Comparison of ENCODE assay signal across 1 cellular context in genomic region chr2:107595749-107596148, GRCh38.
TF ChIP-seq lines count a peak whose summit lies in the region.

No MANE protein-coding gene starts in this region.

TF ChIP-seq in H1, 55 proteins besides CTCF, POLR2A, EP300 and RAD21:
- no peak for TF ChIP-seq POLR2AphosphoS5 (IDR thresholded peaks at IDR 0.05; ENCODE audit: low read depth, low read length)
- no peak for TF ChIP-seq KDM4A (IDR thresholded peaks at IDR 0.05; ENCODE audit: low read depth, low read length, severe bottlenecking)
- no peak for TF ChIP-seq PHF8 (conservative IDR thresholded peaks at IDR 0.05; ENCODE audit: low read depth, low read length)
- no peak for TF ChIP-seq ASH2L (IDR thresholded peaks at IDR 0.05; ENCODE audit: low read length)
TF ChIP-seq in H1: peak in this region for 0.
